Comparison of ENCODE assay signal across 1 cellular context in the genomic region with DNA sequence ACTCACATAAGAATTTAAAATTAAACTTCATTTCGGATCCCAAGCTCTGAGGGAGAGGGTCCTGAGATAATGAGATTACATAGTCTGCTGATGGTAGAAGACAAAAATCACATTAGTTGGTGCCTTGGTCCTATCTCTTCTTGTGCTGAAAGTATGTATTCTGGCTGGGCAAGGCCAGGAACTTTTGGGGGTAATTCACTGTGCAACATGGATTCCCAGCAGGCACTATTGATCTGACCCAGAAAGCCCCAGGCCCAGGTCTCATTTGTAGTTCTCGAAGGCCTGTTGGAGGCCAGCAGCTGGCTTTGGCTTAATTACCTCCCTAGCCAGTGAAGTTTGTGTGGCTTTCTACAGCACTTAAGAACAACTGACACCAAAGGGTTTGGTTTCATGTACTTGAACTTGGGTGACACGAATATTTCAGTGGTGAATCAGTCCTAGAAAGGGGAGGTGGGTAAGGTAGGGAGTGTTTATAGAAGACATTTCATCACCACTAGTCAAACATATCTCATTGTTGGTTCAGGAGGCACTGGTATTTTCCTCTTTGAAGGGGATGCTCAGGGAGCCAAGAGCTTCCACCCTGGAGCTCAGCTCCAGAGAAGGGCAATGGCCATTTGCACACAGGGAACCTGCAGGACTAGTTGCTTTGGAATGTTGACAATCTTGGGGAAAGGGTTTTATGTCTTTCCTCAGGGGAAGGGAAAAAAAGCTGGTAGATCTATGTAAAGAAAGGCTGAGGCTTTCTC.
TF ChIP-seq lines count a peak whose summit lies in the region.

No MANE protein-coding gene starts in this region.

TF ChIP-seq in HepG2, 621 proteins besides CTCF, POLR2A, EP300 and RAD21 (continued from another document and continues in another):
- TF ChIP-seq MTA1 (CRISPR knock-in tag; IDR thresholded peaks at IDR 0.05; ENCODE audit: borderline replicate concordance) (no peak; the same call in 1 of the 2 replicates), HCFC1 (IDR thresholded peaks at IDR 0.05; ENCODE audit: low read depth, low read length) (no peak), ZNF34 (CRISPR knock-in tag; IDR thresholded peaks at IDR 0.05; ENCODE audit: borderline replicate concordance) (no peak), PHF20 (CRISPR knock-in tag; IDR thresholded peaks at IDR 0.05) (no peak), ATF1 (CRISPR knock-in tag; IDR thresholded peaks at IDR 0.05) (no peak), ZKSCAN8 (CRISPR knock-in tag; IDR thresholded peaks at IDR 0.05; ENCODE audit: borderline replicate concordance) (peak; percentile 79; the same call in 1 of the 2 replicates), DNMT1 (CRISPR knock-in tag; IDR thresholded peaks at IDR 0.05) (no peak), GLI4 (CRISPR knock-in tag; IDR thresholded peaks at IDR 0.05; ENCODE audit: borderline replicate concordance) (no peak), ZNF292 (CRISPR knock-in tag; IDR thresholded peaks at IDR 0.05; ENCODE audit: borderline replicate concordance, low read depth) (no peak), ZNF24 (IDR thresholded peaks at IDR 0.05) (no peak), ZNF562 (CRISPR knock-in tag; IDR thresholded peaks at IDR 0.05; ENCODE audit: borderline replicate concordance) (no peak), ZNF343 (CRISPR knock-in tag; IDR thresholded peaks at IDR 0.05) (no peak), NFIC (IDR thresholded peaks at IDR 0.05; ENCODE audit: low read length) (peak; percentile 69; the same call in 1 of the 2 replicates), ZNF17 (CRISPR knock-in tag; IDR thresholded peaks at IDR 0.05) (no peak), MYNN (CRISPR knock-in tag; IDR thresholded peaks at IDR 0.05; ENCODE audit: low read depth) (no peak), PPARG (CRISPR knock-in tag; conservative IDR thresholded peaks at IDR 0.05) (peak; percentile 31; the same call in 1 of the 2 replicates), LCORL (IDR thresholded peaks at IDR 0.05) (peak; percentile 20; the same call in 1 of the 2 replicates), LCORL (CRISPR knock-in tag; IDR thresholded peaks at IDR 0.05) (peak; percentile 86), AGO1 (IDR thresholded peaks at IDR 0.05; ENCODE audit: low read depth, low read length, poor library complexity, severe bottlenecking) (no peak), HNRNPLL (IDR thresholded peaks at IDR 0.05; ENCODE audit: low read depth, low read length, poor library complexity, severe bottlenecking) (no peak), SMAD3 (CRISPR knock-in tag; IDR thresholded peaks at IDR 0.05) (peak; percentile 93; the same call in 1 of the 2 replicates), ZNF33A (CRISPR knock-in tag; IDR thresholded peaks at IDR 0.05; ENCODE audit: borderline replicate concordance) (peak; percentile 51; the same call in 1 of the 2 replicates), IKZF1 (IDR thresholded peaks at IDR 0.05) (no peak), HDAC1 (CRISPR knock-in tag; IDR thresholded peaks at IDR 0.05) (peak; percentile 84), ZNF749 (CRISPR knock-in tag; IDR thresholded peaks at IDR 0.05; ENCODE audit: borderline replicate concordance) (no peak), ZNF891 (CRISPR knock-in tag; IDR thresholded peaks at IDR 0.05) (no peak), TBP (CRISPR knock-in tag; IDR thresholded peaks at IDR 0.05) (no peak), REL (CRISPR knock-in tag; conservative IDR thresholded peaks at IDR 0.05) (no peak)
- TF ChIP-seq, protein P1, sequence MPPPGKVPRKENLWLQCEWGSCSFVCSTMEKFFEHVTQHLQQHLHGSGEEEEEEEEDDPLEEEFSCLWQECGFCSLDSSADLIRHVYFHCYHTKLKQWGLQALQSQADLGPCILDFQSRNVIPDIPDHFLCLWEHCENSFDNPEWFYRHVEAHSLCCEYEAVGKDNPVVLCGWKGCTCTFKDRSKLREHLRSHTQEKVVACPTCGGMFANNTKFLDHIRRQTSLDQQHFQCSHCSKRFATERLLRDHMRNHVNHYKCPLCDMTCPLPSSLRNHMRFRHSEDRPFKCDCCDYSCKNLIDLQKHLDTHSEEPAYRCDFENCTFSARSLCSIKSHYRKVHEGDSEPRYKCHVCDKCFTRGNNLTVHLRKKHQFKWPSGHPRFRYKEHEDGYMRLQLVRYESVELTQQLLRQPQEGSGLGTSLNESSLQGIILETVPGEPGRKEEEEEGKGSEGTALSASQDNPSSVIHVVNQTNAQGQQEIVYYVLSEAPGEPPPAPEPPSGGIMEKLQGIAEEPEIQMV (CRISPR knock-in tag; IDR thresholded peaks at IDR 0.05; ENCODE audit: low read depth) = no peak
- TF ChIP-seq, protein P2, sequence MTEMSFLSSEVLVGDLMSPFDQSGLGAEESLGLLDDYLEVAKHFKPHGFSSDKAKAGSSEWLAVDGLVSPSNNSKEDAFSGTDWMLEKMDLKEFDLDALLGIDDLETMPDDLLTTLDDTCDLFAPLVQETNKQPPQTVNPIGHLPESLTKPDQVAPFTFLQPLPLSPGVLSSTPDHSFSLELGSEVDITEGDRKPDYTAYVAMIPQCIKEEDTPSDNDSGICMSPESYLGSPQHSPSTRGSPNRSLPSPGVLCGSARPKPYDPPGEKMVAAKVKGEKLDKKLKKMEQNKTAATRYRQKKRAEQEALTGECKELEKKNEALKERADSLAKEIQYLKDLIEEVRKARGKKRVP (CRISPR knock-in tag; IDR thresholded peaks at IDR 0.05) = peak in 1 of 2 experiments; percentile 89; a peak in 2 of 4 replicates
- TF ChIP-seq, protein P3, sequence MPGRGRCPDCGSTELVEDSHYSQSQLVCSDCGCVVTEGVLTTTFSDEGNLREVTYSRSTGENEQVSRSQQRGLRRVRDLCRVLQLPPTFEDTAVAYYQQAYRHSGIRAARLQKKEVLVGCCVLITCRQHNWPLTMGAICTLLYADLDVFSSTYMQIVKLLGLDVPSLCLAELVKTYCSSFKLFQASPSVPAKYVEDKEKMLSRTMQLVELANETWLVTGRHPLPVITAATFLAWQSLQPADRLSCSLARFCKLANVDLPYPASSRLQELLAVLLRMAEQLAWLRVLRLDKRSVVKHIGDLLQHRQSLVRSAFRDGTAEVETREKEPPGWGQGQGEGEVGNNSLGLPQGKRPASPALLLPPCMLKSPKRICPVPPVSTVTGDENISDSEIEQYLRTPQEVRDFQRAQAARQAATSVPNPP (CRISPR knock-in tag; IDR thresholded peaks at IDR 0.05) = no peak
- TF ChIP-seq, protein P4, sequence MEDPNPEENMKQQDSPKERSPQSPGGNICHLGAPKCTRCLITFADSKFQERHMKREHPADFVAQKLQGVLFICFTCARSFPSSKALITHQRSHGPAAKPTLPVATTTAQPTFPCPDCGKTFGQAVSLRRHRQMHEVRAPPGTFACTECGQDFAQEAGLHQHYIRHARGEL (CRISPR knock-in tag; IDR thresholded peaks at IDR 0.05) = no peak
- TF ChIP-seq, protein P5, sequence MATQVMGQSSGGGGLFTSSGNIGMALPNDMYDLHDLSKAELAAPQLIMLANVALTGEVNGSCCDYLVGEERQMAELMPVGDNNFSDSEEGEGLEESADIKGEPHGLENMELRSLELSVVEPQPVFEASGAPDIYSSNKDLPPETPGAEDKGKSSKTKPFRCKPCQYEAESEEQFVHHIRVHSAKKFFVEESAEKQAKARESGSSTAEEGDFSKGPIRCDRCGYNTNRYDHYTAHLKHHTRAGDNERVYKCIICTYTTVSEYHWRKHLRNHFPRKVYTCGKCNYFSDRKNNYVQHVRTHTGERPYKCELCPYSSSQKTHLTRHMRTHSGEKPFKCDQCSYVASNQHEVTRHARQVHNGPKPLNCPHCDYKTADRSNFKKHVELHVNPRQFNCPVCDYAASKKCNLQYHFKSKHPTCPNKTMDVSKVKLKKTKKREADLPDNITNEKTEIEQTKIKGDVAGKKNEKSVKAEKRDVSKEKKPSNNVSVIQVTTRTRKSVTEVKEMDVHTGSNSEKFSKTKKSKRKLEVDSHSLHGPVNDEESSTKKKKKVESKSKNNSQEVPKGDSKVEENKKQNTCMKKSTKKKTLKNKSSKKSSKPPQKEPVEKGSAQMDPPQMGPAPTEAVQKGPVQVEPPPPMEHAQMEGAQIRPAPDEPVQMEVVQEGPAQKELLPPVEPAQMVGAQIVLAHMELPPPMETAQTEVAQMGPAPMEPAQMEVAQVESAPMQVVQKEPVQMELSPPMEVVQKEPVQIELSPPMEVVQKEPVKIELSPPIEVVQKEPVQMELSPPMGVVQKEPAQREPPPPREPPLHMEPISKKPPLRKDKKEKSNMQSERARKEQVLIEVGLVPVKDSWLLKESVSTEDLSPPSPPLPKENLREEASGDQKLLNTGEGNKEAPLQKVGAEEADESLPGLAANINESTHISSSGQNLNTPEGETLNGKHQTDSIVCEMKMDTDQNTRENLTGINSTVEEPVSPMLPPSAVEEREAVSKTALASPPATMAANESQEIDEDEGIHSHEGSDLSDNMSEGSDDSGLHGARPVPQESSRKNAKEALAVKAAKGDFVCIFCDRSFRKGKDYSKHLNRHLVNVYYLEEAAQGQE (IDR thresholded peaks at IDR 0.05; ENCODE audit: borderline replicate concordance in 1 of 2, low read depth in 1 of 2, low read length in 2 of 2) = peak in 1 of 2 experiments; percentile 67; a peak in 2 of 4 replicates
- TF ChIP-seq, protein P6, sequence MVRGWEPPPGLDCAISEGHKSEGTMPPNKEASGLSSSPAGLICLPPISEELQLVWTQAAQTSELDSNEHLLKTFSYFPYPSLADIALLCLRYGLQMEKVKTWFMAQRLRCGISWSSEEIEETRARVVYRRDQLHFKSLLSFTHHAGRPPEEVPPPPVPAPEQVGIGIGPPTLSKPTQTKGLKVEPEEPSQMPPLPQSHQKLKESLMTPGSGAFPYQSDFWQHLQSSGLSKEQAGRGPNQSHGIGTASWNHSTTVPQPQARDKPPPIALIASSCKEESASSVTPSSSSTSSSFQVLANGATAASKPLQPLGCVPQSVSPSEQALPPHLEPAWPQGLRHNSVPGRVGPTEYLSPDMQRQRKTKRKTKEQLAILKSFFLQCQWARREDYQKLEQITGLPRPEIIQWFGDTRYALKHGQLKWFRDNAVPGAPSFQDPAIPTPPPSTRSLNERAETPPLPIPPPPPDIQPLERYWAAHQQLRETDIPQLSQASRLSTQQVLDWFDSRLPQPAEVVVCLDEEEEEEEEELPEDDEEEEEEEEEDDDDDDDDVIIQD (CRISPR knock-in tag; IDR thresholded peaks at IDR 0.05; ENCODE audit: low read depth) = peak; percentile 81
- TF ChIP-seq, protein P7, sequence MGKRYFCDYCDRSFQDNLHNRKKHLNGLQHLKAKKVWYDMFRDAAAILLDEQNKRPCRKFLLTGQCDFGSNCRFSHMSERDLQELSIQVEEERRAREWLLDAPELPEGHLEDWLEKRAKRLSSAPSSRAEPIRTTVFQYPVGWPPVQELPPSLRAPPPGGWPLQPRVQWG (CRISPR knock-in tag; IDR thresholded peaks at IDR 0.05; ENCODE audit: borderline replicate concordance, low read depth) = no peak
- TF ChIP-seq, protein P8, sequence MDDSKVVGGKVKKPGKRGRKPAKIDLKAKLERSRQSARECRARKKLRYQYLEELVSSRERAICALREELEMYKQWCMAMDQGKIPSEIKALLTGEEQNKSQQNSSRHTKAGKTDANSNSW (CRISPR knock-in tag; IDR thresholded peaks at IDR 0.05; ENCODE audit: borderline replicate concordance) = no peak
- TF ChIP-seq, protein P9, sequence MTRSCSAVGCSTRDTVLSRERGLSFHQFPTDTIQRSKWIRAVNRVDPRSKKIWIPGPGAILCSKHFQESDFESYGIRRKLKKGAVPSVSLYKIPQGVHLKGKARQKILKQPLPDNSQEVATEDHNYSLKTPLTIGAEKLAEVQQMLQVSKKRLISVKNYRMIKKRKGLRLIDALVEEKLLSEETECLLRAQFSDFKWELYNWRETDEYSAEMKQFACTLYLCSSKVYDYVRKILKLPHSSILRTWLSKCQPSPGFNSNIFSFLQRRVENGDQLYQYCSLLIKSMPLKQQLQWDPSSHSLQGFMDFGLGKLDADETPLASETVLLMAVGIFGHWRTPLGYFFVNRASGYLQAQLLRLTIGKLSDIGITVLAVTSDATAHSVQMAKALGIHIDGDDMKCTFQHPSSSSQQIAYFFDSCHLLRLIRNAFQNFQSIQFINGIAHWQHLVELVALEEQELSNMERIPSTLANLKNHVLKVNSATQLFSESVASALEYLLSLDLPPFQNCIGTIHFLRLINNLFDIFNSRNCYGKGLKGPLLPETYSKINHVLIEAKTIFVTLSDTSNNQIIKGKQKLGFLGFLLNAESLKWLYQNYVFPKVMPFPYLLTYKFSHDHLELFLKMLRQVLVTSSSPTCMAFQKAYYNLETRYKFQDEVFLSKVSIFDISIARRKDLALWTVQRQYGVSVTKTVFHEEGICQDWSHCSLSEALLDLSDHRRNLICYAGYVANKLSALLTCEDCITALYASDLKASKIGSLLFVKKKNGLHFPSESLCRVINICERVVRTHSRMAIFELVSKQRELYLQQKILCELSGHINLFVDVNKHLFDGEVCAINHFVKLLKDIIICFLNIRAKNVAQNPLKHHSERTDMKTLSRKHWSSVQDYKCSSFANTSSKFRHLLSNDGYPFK (CRISPR knock-in tag; IDR thresholded peaks at IDR 0.05; ENCODE audit: borderline replicate concordance) = no peak
- TF ChIP-seq, protein P10, sequence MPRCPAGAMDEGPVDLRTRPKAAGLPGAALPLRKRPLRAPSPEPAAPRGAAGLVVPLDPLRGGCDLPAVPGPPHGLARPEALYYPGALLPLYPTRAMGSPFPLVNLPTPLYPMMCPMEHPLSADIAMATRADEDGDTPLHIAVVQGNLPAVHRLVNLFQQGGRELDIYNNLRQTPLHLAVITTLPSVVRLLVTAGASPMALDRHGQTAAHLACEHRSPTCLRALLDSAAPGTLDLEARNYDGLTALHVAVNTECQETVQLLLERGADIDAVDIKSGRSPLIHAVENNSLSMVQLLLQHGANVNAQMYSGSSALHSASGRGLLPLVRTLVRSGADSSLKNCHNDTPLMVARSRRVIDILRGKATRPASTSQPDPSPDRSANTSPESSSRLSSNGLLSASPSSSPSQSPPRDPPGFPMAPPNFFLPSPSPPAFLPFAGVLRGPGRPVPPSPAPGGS (CRISPR knock-in tag; IDR thresholded peaks at IDR 0.05) = no peak
- TF ChIP-seq, protein P11, sequence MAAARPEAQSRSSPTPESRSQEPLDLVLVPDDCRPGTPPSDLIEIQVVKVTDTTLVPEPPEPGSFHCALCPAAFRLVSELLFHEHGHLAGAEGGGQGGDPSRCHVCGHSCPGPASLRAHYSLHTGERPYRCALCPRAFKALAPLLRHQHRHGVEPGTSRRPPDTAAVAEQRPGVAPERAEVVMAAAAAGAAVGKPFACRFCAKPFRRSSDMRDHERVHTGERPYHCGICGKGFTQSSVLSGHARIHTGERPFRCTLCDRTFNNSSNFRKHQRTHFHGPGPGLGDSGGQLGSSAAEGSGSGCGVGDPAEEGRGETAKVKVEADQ (CRISPR knock-in tag; IDR thresholded peaks at IDR 0.05; ENCODE audit: borderline replicate concordance) = no peak
- TF ChIP-seq, protein P12, sequence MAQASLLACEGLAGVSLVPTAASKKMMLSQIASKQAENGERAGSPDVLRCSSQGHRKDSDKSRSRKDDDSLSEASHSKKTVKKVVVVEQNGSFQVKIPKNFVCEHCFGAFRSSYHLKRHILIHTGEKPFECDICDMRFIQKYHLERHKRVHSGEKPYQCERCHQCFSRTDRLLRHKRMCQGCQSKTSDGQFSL (CRISPR knock-in tag; IDR thresholded peaks at IDR 0.05) = no peak
